24 cellular contexts compared by ENCODE assay signal in genomic region chr5:178490935-178491632, GRCh38.
A peak's percentile ranks its signal among the peaks of the same experiment; 100 is the strongest.
DNase-seq lines count a peak whose midpoint lies in the region; ATAC-seq and TF ChIP-seq lines count a peak whose summit lies in the region.
"Had no signal": no experiment of that assay in that cellular context is flagged by ENCODE, and none has a peak within 500 bp of the region (broad histone marks: within the 10 kb centered on the region; RNA-seq: fewer than 3 reads in every experiment).

No MANE protein-coding gene starts in this region.

- peak overlapping the region in 6 of 7 donors; percentile 34 to 88 (median 86) for H3K27ac Mint-ChIP-seq in CD14-positive monocyte
- H3K27ac Mint-ChIP-seq in dendritic cell treated with granulocyte-macrophage colony-stimulating factor and Interleukin-4, amounts not matched to agents 40 ng/mL and 50 ng/mL, for 4 days, result peak overlapping the region; percentile 80
- H3K27ac Mint-ChIP-seq in activated naive CD8-positive, alpha-beta T cell treated with anti-CD3 and anti-CD28 coated beads, Interleukin-2, amount 50 U/mL, for 24 hours, result no peak overlapping the region
- H3K27ac Mint-ChIP-seq: CD4-positive, CD25-positive, alpha-beta regulatory T cell had no signal

- H3K4me3 Mint-ChIP-seq in CD14-positive monocyte, result peak overlapping the region in 1 of 2 donors; percentile 58
- H3K4me3 Mint-ChIP-seq in dendritic cell treated with granulocyte-macrophage colony-stimulating factor and Interleukin-4, amounts not matched to agents 40 ng/mL and 50 ng/mL, for 4 days, result peak overlapping the region; percentile 50
- H3K4me3 Mint-ChIP-seq in activated naive CD8-positive, alpha-beta T cell treated with anti-CD3 and anti-CD28 coated beads, Interleukin-2, amount 50 U/mL, for 24 hours, result no peak overlapping the region
- H3K4me3 Mint-ChIP-seq: CD4-positive, CD25-positive, alpha-beta regulatory T cell had no signal

- H3K4me1 Mint-ChIP-seq in CD14-positive monocyte, result peaks cover 46% of the 10 kb centered on the region
- peaks cover 74% of the 10 kb centered on the region for H3K4me1 Mint-ChIP-seq in dendritic cell treated with granulocyte-macrophage colony-stimulating factor and Interleukin-4, amounts not matched to agents 40 ng/mL and 50 ng/mL, for 4 days (ENCODE audit: low read depth)
- no peaks in the 10 kb centered on the region for H3K4me1 Mint-ChIP-seq in activated naive CD8-positive, alpha-beta T cell treated with anti-CD3 and anti-CD28 coated beads, Interleukin-2, amount 50 U/mL, for 24 hours
- H3K4me1 Mint-ChIP-seq: CD4-positive, CD25-positive, alpha-beta regulatory T cell had no signal

- DNase-seq in CD14-positive monocyte (ENCODE audit: low spot score) (no peak), NB4 (ENCODE audit: low read depth) (peak; percentile 90), pons (ENCODE audit: low spot score) (no peak), iPS-NIHi7 (ENCODE audit: extremely low spot score) (no peak)
- DNase-seq in activated naive CD8-positive, alpha-beta T cell treated with anti-CD3 and anti-CD28 coated beads, Interleukin-2, amount 50 U/mL, for 24 hours, result no peak
- DNase-seq: 8988T; ACHN; BE2C; CD4-positive, CD25-positive, alpha-beta regulatory T cell; DMS153; DND-41; KG1; MG63; NCI-H1048; NCI-H1417 treated with DMSO at 0.1 percent for 48 hours; NCI-H1694 treated with DMSO at 0.1 percent for 48 hours; NCI-H2081; NCI-H2227 treated with DMSO at 0.1 percent for 48 hours; NCI-H510A; NCI-H69; PC-3 had no signal

- peaks cover 0 to 6% (median 2%) of the 10 kb centered on the region in 3 donors for H3K27me3 Mint-ChIP-seq in CD14-positive monocyte (ENCODE audit: low read depth in 3 of 3)
- peaks cover 5% of the 10 kb centered on the region for H3K27me3 Mint-ChIP-seq in dendritic cell treated with granulocyte-macrophage colony-stimulating factor and Interleukin-4, amounts not matched to agents 40 ng/mL and 50 ng/mL, for 4 days
- no peaks in the 10 kb centered on the region for H3K27me3 Mint-ChIP-seq in activated naive CD8-positive, alpha-beta T cell treated with anti-CD3 and anti-CD28 coated beads, Interleukin-2, amount 50 U/mL, for 24 hours

- no peaks in the 10 kb centered on the region for H3K9me3 ChIP-seq in neutrophil
- H3K9me3 ChIP-seq: BE2C, MG63 had no signal

- peaks cover 0 to 7% (median 0%) of the 10 kb centered on the region in 7 donors for H3K9me3 Mint-ChIP-seq in CD14-positive monocyte
- no peaks in the 10 kb centered on the region for H3K9me3 Mint-ChIP-seq in dendritic cell treated with granulocyte-macrophage colony-stimulating factor and Interleukin-4, amounts not matched to agents 40 ng/mL and 50 ng/mL, for 4 days
- H3K9me3 Mint-ChIP-seq in activated naive CD8-positive, alpha-beta T cell treated with anti-CD3 and anti-CD28 coated beads, Interleukin-2, amount 50 U/mL, for 24 hours, result no peaks in the 10 kb centered on the region

- peak; percentile 33 for TF ChIP-seq POLR2A in NB4 (IDR thresholded peaks at IDR 0.05; ENCODE audit: extremely low read depth, insufficient read length)

- H3K27ac ChIP-seq in neutrophil, result peak overlapping the region; percentile 18
- H3K27ac ChIP-seq: SJSA1 had no signal

- H3K36me3 Mint-ChIP-seq in CD14-positive monocyte, result no peaks in the 10 kb centered on the region
- H3K36me3 Mint-ChIP-seq in dendritic cell treated with granulocyte-macrophage colony-stimulating factor and Interleukin-4, amounts not matched to agents 40 ng/mL and 50 ng/mL, for 4 days (ENCODE audit: low read depth), result no peaks in the 10 kb centered on the region
- no peaks in the 10 kb centered on the region for H3K36me3 Mint-ChIP-seq in activated naive CD8-positive, alpha-beta T cell treated with anti-CD3 and anti-CD28 coated beads, Interleukin-2, amount 50 U/mL, for 24 hours (ENCODE audit: low read depth)
- H3K36me3 Mint-ChIP-seq: CD4-positive, CD25-positive, alpha-beta regulatory T cell had no signal

- no peaks in the 10 kb centered on the region for H3K36me3 ChIP-seq in neutrophil
- H3K36me3 ChIP-seq: BE2C, SJSA1 had no signal

- H3K4me3 ChIP-seq in NB4 (ENCODE audit: low read depth, low read length) (peak overlapping the region; percentile 88), neutrophil (ENCODE audit: low read depth in 1 of 2, low read length in 1 of 2) (no peak overlapping the region)
- H3K4me3 ChIP-seq: MG63, SJSA1 had no signal

- H3K27me3 ChIP-seq in neutrophil, result no peaks in the 10 kb centered on the region
- H3K27me3 ChIP-seq: BE2C, MG63, SJSA1 had no signal

- TF ChIP-seq CTCF in CD14-positive monocyte (IDR thresholded peaks at IDR 0.05), result no peak
- no peak for TF ChIP-seq CTCF in NB4 (IDR thresholded peaks at IDR 0.05; ENCODE audit: low read depth, low read length)
- no peak for TF ChIP-seq CTCF in neutrophil (IDR thresholded peaks at IDR 0.05)

- H3K4me1 ChIP-seq in neutrophil (ENCODE audit: control insufficient read depth in 1 of 2, insufficient read depth in 1 of 2, low read depth in 1 of 2, low read length in 1 of 2), result peaks cover 57 to 64% of the 10 kb centered on the region in 2 experiments
- H3K4me1 ChIP-seq: BE2C, SJSA1 had no signal

- intact Hi-C loops in CD14-positive monocyte (cut with micrococcal nuclease), result no loop called here
- intact Hi-C loops in dendritic cell treated with granulocyte-macrophage colony-stimulating factor and Interleukin-4, amounts not matched to agents 40 ng/mL and 50 ng/mL, for 4 days (cut with micrococcal nuclease), result no loop called here

- no peak for ATAC-seq in activated naive CD8-positive, alpha-beta T cell treated with anti-CD3 and anti-CD28 coated beads, Interleukin-2, amount 50 U/mL, for 24 hours
- ATAC-seq: PC-3 had no signal
